Comparison of ENCODE assay signal across 24 cellular contexts in the genomic region with DNA sequence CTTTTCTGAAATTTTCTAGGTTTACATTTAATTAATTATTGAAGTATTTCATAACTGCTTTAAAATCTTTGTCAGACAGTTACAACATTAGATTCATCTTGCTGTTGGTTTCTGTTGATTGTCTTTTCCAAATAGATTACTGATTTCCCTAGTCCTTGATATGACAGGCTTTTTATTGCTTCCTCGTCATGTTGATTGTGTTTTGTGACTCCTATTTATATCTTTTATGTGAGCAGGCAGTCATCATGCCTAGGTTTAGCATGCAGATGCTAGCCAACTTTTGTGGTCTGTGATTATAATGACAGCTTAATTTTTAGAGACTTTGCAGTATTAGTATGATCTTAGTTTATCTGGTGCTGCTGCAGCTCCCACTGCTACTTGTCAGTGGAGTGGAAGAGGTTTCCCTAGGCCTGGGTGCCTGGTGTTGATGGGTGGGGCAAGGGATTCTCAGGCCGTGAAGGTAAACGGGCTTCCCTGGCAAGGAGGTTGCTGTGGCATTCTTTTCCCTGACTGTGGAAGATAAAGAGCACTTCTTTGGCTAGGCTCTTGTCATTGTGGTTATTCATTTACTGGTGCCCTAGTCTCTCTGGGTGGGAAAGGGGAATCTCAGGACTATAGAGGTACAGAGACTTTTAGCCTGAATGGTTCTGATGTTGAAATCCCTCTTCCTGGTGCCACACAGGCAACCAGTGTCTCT.
DNase-seq lines count a peak whose midpoint lies in the region; ATAC-seq, FAIRE-seq and TF ChIP-seq lines count a peak whose summit lies in the region.
"Had no signal": no experiment of that assay in that cellular context is flagged by ENCODE, and none has a peak within 500 bp of the region (broad histone marks: within the 10 kb centered on the region; RNA-seq: fewer than 3 reads in every experiment).

No MANE protein-coding gene starts in this region.

- no peak for TF ChIP-seq POLR2A in stomach (IDR thresholded peaks at IDR 0.05)

- H3K4me1 ChIP-seq in OCI-LY3 (ENCODE audit: low read length) (no peaks in the 10 kb centered on the region), mucosa of rectum (ENCODE audit: control insufficient read depth in 2 of 2, insufficient read depth in 2 of 2, low read length in 2 of 2) (no peaks in the 10 kb centered on the region), foreskin keratinocyte (no peaks in the 10 kb centered on the region), stomach (no peaks in the 10 kb centered on the region)
- H3K4me1 ChIP-seq: BLaER1, SJCRH30 had no signal

- intact Hi-C loops in left colon (cut with DNase I, micrococcal nuclease): no loop called here
- intact Hi-C loops in stomach (cut with DNase I; ENCODE audit: low total_unique reads): no loop called here

- peak; percentile 45 for FAIRE-seq in frontal cortex (lab: Jason Lieb, UNC)
- FAIRE-seq: H54, HTR-8/SVneo had no signal

- H3K9ac ChIP-seq in OCI-LY3 (ENCODE audit: low read length): no peak overlapping the region
- no peak overlapping the region for H3K9ac ChIP-seq in mucosa of rectum (ENCODE audit: low read depth in 1 of 2, low read length in 2 of 2)
- H3K9ac ChIP-seq: BLaER1 had no signal

- H3K27me3 ChIP-seq in OCI-LY3 (ENCODE audit: low read depth, low read length): no peaks in the 10 kb centered on the region
- H3K27me3 ChIP-seq in mucosa of rectum (ENCODE audit: control insufficient read depth in 2 of 2, insufficient read depth in 2 of 2, low read length in 2 of 2): no peaks in the 10 kb centered on the region
- no peaks in the 10 kb centered on the region for H3K27me3 ChIP-seq in foreskin keratinocyte
- no peaks in the 10 kb centered on the region for H3K27me3 ChIP-seq in stomach
- H3K27me3 ChIP-seq: MG63, SJCRH30 had no signal

- H3K9me3 ChIP-seq in OCI-LY3 (ENCODE audit: insufficient read depth, low read length) (no peaks in the 10 kb centered on the region), mucosa of rectum (ENCODE audit: control insufficient read depth in 2 of 2, low read length in 2 of 2) (no peaks in the 10 kb centered on the region), stomach (peaks cover 0 to 7% (median 0%) of the 10 kb centered on the region in 4 donors)
- H3K9me3 ChIP-seq: MG63, SJCRH30 had no signal

- DNase-seq in frontal cortex (ENCODE audit: low spot score in 2 of 2) (no peak), left colon (peak in 1 of 2 donors; percentile 7), SK-N-DZ (ENCODE audit: low spot score) (no peak), foreskin keratinocyte (no peak), stomach (no peak), DMS53 (lab: John Stamatoyannopoulos, UW) (no peak)
- DNase-seq: CD4-positive, CD25-positive, alpha-beta regulatory T cell; DMS153; IMR-90; KG1; MG63; NCI-H2029; NCI-H446 treated with DMSO at 0.1 percent for 48 hours; NCI-H526; NCI-H82; NK-92 treated with Interleukin-12 subunit alpha and Interleukin-12 subunit beta, amount 100 ng/mL, for 24 hours; PC-9; SJCRH30 had no signal

- H3K4me3 ChIP-seq in OCI-LY3 (ENCODE audit: low read length) (no peak overlapping the region), mucosa of rectum (ENCODE audit: low read length in 2 of 2) (peak overlapping the region in 1 of 2 donors; percentile 5), stomach (no peak overlapping the region)
- H3K4me3 ChIP-seq: BLaER1, MG63, PC-9, SJCRH30 had no signal

- H3K27ac ChIP-seq in OCI-LY3 (ENCODE audit: low read length) (no peak overlapping the region), mucosa of rectum (ENCODE audit: low read depth in 2 of 2, low read length in 2 of 2) (peak overlapping the region; percentile 26 to 45), foreskin keratinocyte (no peak overlapping the region), stomach (no peak overlapping the region)
- H3K27ac ChIP-seq: BLaER1, PC-9, SJCRH30 had no signal

- H3K79me2 ChIP-seq in OCI-LY3 (ENCODE audit: low read length): no peaks in the 10 kb centered on the region

- no peaks in the 10 kb centered on the region for H3K36me3 ChIP-seq in OCI-LY3 (replicated peaks; ENCODE audit: low read depth, low read length)
- no peaks in the 10 kb centered on the region for H3K36me3 ChIP-seq in mucosa of rectum (ENCODE audit: control insufficient read depth in 2 of 2, insufficient read depth in 2 of 2, low read length in 2 of 2)
- no peaks in the 10 kb centered on the region for H3K36me3 ChIP-seq in stomach
- H3K36me3 ChIP-seq: BLaER1, MG63, SJCRH30 had no signal

- no peak for TF ChIP-seq EP300 in stomach (IDR thresholded peaks at IDR 0.05)

- no peak overlapping the region for H2AFZ ChIP-seq in OCI-LY3 (ENCODE audit: low read depth, low read length)
- H2AFZ ChIP-seq: PC-9 had no signal

- H4K20me1 ChIP-seq in OCI-LY3 (ENCODE audit: insufficient read depth, low read length): no peaks in the 10 kb centered on the region
- H4K20me1 ChIP-seq: BLaER1 had no signal

- WGBS in stomach, 5 donors: 29 to 71% (median 38%) methylated on average over 3 of the region's 3 CpGs

- 0 out of 2 replicates have a peak overlapping the region, but pooled peaks have one; percentile 3 for H3K4me2 ChIP-seq in OCI-LY3 (ENCODE audit: low read length)
- H3K4me2 ChIP-seq: BLaER1, PC-9 had no signal

- TF ChIP-seq CTCF in OCI-LY3 (IDR thresholded peaks at IDR 0.05; ENCODE audit: low read depth, low read length): no peak
- no peak for TF ChIP-seq CTCF in foreskin keratinocyte (conservative IDR thresholded peaks at IDR 0.05)
- TF ChIP-seq CTCF in stomach (IDR thresholded peaks at IDR 0.05): no peak

- ATAC-seq in left colon: peak; percentile 80
- ATAC-seq in foreskin keratinocyte: no peak
- ATAC-seq: Right ventricle myocardium inferior had no signal

Comparison
In these comparisons a context has a peak if more than half of its experiments do, and no peak if none do; other contexts are left out.
1. H3K27ac ChIP-seq: peak in mucosa of rectum (2 of 2); none in OCI-LY3 (single experiment), foreskin keratinocyte (single experiment) and stomach (0 of 5).